Comparison of ENCODE assay signal across 25 cellular contexts in the genomic region with DNA sequence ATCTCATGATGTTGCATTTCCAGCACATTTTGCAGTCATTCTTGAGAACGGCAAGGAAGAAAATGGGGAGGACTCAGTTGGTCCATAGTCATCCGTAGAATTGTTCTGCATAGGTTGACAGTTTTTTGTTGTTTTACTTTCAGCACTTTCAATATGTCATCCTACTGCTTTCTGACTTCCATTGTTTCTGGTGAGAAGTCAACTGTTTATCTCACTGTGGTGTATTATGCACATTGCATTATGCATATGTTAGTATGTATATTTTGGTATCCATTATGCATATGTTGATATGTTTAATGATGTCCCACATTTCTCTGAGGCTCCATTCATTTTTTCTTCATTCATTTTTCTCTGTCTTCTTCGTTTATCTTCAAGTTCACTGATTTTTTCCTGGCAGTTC. TPM values are rescaled to one million over a fixed set of nuclear protein-coding genes. Genes with fewer than 3 reads are reported as not detected.
A peak's percentile ranks its signal among the peaks of the same experiment; 100 is the strongest.
DNase-seq lines count a peak whose midpoint lies in the region; ATAC-seq, FAIRE-seq and TF ChIP-seq lines count a peak whose summit lies in the region.
"Had no signal": no experiment of that assay in that cellular context is flagged by ENCODE, and none has a peak within 500 bp of the region (broad histone marks: within the 10 kb centered on the region; RNA-seq: fewer than 3 reads in every experiment).

No MANE protein-coding gene starts in this region.

- no peak overlapping the region for H3K4me3 ChIP-seq in HepG2 (replicated peaks in 1 of 3; ENCODE audit: insufficient read depth in 1 of 3, low read depth in 2 of 3, low read length in 3 of 3)
- no peak overlapping the region for H3K4me3 ChIP-seq in right lobe of liver
- no peak overlapping the region for H3K4me3 ChIP-seq in HEK293 (ENCODE audit: low read depth, low read length)
- H3K4me3 ChIP-seq in GM12878 = no peak overlapping the region
- no peak overlapping the region for H3K4me3 ChIP-seq in PC-3 (ENCODE audit: low read length)
- H3K4me3 ChIP-seq: A549 had no signal

- in situ Hi-C loops in HepG2 (cut with HindIII; ENCODE audit: extremely low pct_ligation_motif_present, low pct_unique_long_range_greater_than_20kb) (no loop called here), GM12878 (cut with MboI) (no loop called here)

- peaks cover 1% of the 10 kb centered on the region for H3F3A ChIP-seq in PC-3 (ENCODE audit: low read length, unreplicated experiment)

- TF ChIP-seq RAD21 in HepG2 (CRISPR knock-in tag; IDR thresholded peaks at IDR 0.05) (no peak), GM12878 (IDR thresholded peaks at IDR 0.05; ENCODE audit: insufficient read depth, low read depth, low read length) (no peak)

- ATAC-seq in HepG2 (no peak), right lobe of liver (no peak), GM12878 (no peak), GM19463 (IDR thresholded peaks at IDR 0.05; ENCODE audit: unreplicated experiment) (no peak), PC-3 (no peak)
- ATAC-seq: A549 had no signal

- TF ChIP-seq POLR2A in HepG2 (IDR thresholded peaks at IDR 0.05; ENCODE audit: insufficient read depth in 1 of 2, low read depth in 2 of 2, low read length in 2 of 2) (no peak), right lobe of liver (IDR thresholded peaks at IDR 0.05) (no peak), GM12878 (IDR thresholded peaks at IDR 0.05; ENCODE audit: low read depth, low read length) (no peak)

- RAD21 ChIA-PET in GM12878 (lab: Charles Lee; ENCODE audit: unreplicated experiment) = no interaction called here

- H3K36me3 ChIP-seq in HepG2 (replicated peaks in 1 of 2; ENCODE audit: control insufficient read depth in 1 of 2, insufficient read depth in 2 of 2, low read length in 2 of 2) = no peaks in the 10 kb centered on the region
- H3K36me3 ChIP-seq in right lobe of liver = no peaks in the 10 kb centered on the region
- no peaks in the 10 kb centered on the region for H3K36me3 ChIP-seq in HEK293 (ENCODE audit: control insufficient read depth in 2 of 2, insufficient read depth in 1 of 2, low read length in 2 of 2)
- H3K36me3 ChIP-seq in GM12878 (ENCODE audit: control insufficient read depth in 2 of 2, insufficient read depth in 2 of 2, low read length in 1 of 2) = no peaks in the 10 kb centered on the region
- H3K36me3 ChIP-seq in PC-3 (ENCODE audit: low read depth, low read length) = peaks cover 6% of the 10 kb centered on the region; the same call in 1 of the 2 replicates

- H3K79me2 ChIP-seq in HepG2 (ENCODE audit: insufficient read depth, low read length) = no peaks in the 10 kb centered on the region
- H3K79me2 ChIP-seq in GM12878 (ENCODE audit: control insufficient read depth, insufficient read depth, low read length) = no peaks in the 10 kb centered on the region
- peaks cover 31% of the 10 kb centered on the region for H3K79me2 ChIP-seq in PC-3 (ENCODE audit: low read length)

- BruUV-seq in HepG2 (replicated peaks; lab: Mats Ljungman, UMichigan) (no TSS peak), GM12878 (replicated peaks; lab: Mats Ljungman, UMichigan) (no TSS peak), PC-3 (replicated peaks; lab: Mats Ljungman, UMichigan) (no TSS peak)

- TF ChIP-seq EP300 in HepG2 (IDR thresholded peaks at IDR 0.05; ENCODE audit: low read depth in 2 of 2, low read length in 2 of 2) (no peak), HepG2 (CRISPR knock-in tag; IDR thresholded peaks at IDR 0.05; ENCODE audit: borderline replicate concordance) (no peak), GM12878 (IDR thresholded peaks at IDR 0.05; ENCODE audit: borderline replicate concordance in 1 of 2, control insufficient read depth in 1 of 2, low read depth in 2 of 2, low read length in 2 of 2) (no peak)

- TF ChIP-seq CTCF in HepG2 (CRISPR knock-in tag; IDR thresholded peaks at IDR 0.05) (no peak), right lobe of liver (IDR thresholded peaks at IDR 0.05) (no peak), HEK293 (tag by site-specific recombination; IDR thresholded peaks at IDR 0.05) (no peak), GM12878 (IDR thresholded peaks at IDR 0.05 in 2 of 3, conservative IDR thresholded peaks at IDR 0.05 in 1 of 3; ENCODE audit: control insufficient read depth in 2 of 3, extremely low read depth in 1 of 3, insufficient read depth in 1 of 3, low read depth in 3 of 3, low read length in 3 of 3) (no peak), PC-3 (conservative IDR thresholded peaks at IDR 0.05; ENCODE audit: low read depth, low read length) (no peak)

- H3K27ac ChIP-seq in HepG2 (ENCODE audit: extremely low read length, insufficient read depth, low read length) (no peak overlapping the region), right lobe of liver (no peak overlapping the region), HEK293 (ENCODE audit: extremely low read depth, low read depth, low read length) (no peak overlapping the region), GM12878 (ENCODE audit: control insufficient read depth, insufficient read depth) (no peak overlapping the region), PC-3 (ENCODE audit: low read length) (no peak overlapping the region)
- H3K27ac ChIP-seq: A549 had no signal

- H4K20me1 ChIP-seq in HepG2 (ENCODE audit: insufficient read depth, low read length) = no peaks in the 10 kb centered on the region
- H4K20me1 ChIP-seq in GM12878 (ENCODE audit: control insufficient read depth, insufficient read depth) = no peaks in the 10 kb centered on the region
- no peaks in the 10 kb centered on the region for H4K20me1 ChIP-seq in PC-3 (ENCODE audit: low read length)

- intact Hi-C loops in HepG2 (cut with micrococcal nuclease; ENCODE audit: unreplicated experiment) = no loop called here
- intact Hi-C loops in right lobe of liver (cut with DNase I) = no loop called here
- intact Hi-C loops in GM12878 (cut with micrococcal nuclease; ENCODE audit: unreplicated experiment) = no loop called here
- intact Hi-C loops in PC-3 (cut with micrococcal nuclease) = no loop called here

- H3K27me3 ChIP-seq in HepG2 (ENCODE audit: control insufficient read depth in 1 of 2, insufficient read depth in 2 of 2, low read length in 2 of 2) (no peaks in the 10 kb centered on the region; a peak in 1 of 5 replicates), right lobe of liver (no peaks in the 10 kb centered on the region), GM12878 (replicated peaks in 1 of 2; ENCODE audit: control insufficient read depth in 2 of 2, insufficient read depth in 2 of 2, low read length in 1 of 2) (no peaks in the 10 kb centered on the region), PC-3 (ENCODE audit: low read length) (no peaks in the 10 kb centered on the region)

- no peak for DNase-seq in HepG2 (ENCODE audit: low spot score)
- no peak for DNase-seq in right lobe of liver
- DNase-seq in GM12878 (ENCODE audit: low read depth, low spot score) = no peak
- DNase-seq in urothelium cell line (ENCODE audit: low spot score) = no peak
- no peak for DNase-seq in NCI-H2227 (lab: John Stamatoyannopoulos, UW; ENCODE audit: unreplicated experiment)
- DNase-seq in PC-3 = no peak
- DNase-seq: 8988T; ACHN; AML-193; C1 segment of cervical spinal cord; Calu3; CD4-positive, alpha-beta memory T cell; COR-L47; DMS153; EL; GDM1; H7; HCEC 1CT; HFFc6 had no signal

- H3K4me1 ChIP-seq in HepG2 (ENCODE audit: insufficient read depth, low read length) = no peaks in the 10 kb centered on the region
- no peaks in the 10 kb centered on the region for H3K4me1 ChIP-seq in right lobe of liver
- H3K4me1 ChIP-seq in HEK293 (ENCODE audit: control insufficient read depth, insufficient read depth, low read length) = no peaks in the 10 kb centered on the region
- no peaks in the 10 kb centered on the region for H3K4me1 ChIP-seq in GM12878 (ENCODE audit: control insufficient read depth, insufficient read depth, low read length)
- H3K4me1 ChIP-seq in PC-3 (ENCODE audit: insufficient read depth, low read length) = peaks cover 15% of the 10 kb centered on the region

- H3K9ac ChIP-seq in HepG2 (ENCODE audit: insufficient read depth, low read depth, low read length) = no peak overlapping the region
- H3K9ac ChIP-seq in GM12878 (ENCODE audit: control insufficient read depth, insufficient read depth, low read length) = no peak overlapping the region
- no peak overlapping the region for H3K9ac ChIP-seq in PC-3 (ENCODE audit: low read length)

- H3K9me2 ChIP-seq in PC-3 (replicated peaks; ENCODE audit: low read length) = no peaks in the 10 kb centered on the region

- peaks cover 14% of the 10 kb centered on the region for H3K9me3 ChIP-seq in HepG2 (ENCODE audit: low read length)
- no peaks in the 10 kb centered on the region for H3K9me3 ChIP-seq in right lobe of liver
- H3K9me3 ChIP-seq in HEK293 (ENCODE audit: control insufficient read depth, insufficient read depth, low read depth, low read length) = no peaks in the 10 kb centered on the region
- H3K9me3 ChIP-seq in GM12878 (replicated peaks; ENCODE audit: control insufficient read depth, insufficient read depth, low read length) = no peaks in the 10 kb centered on the region; the same call in 2 of the 3 replicates
- H3K9me3 ChIP-seq in PC-3 (ENCODE audit: low read length) = no peaks in the 10 kb centered on the region

- POLR2A ChIA-PET in HepG2 (lab: Yijun Ruan, JAX) (no interaction called here), HEK293 (lab: Yijun Ruan, JAX) (no interaction called here), GM12878 (lab: Charles Lee) (no interaction called here), PC-3 (lab: Charles Lee; ENCODE audit: unreplicated experiment) (no interaction called here)

- SMC1A ChIA-PET in GM12878 (lab: Charles Lee; ENCODE audit: uncharacterized antibody, unreplicated experiment) = no interaction called here

- no peak overlapping the region for H2AFZ ChIP-seq in HepG2 (ENCODE audit: low read length)
- H2AFZ ChIP-seq in GM12878 (ENCODE audit: control insufficient read depth, low read depth, low read length) = no peak overlapping the region
- H2AFZ ChIP-seq in PC-3 (ENCODE audit: low read length) = no peak overlapping the region

- CTCF ChIA-PET in HepG2 (lab: Yijun Ruan, JAX; ENCODE audit: low intra/inter-chr PET ratio, low total read pairs) (no interaction called here), HEK293 (lab: Yijun Ruan, JAX) (interaction anchor here (0.7 kb wide), 1 partner anchor 14 kb away, joined by 3 read pairs; no protein-coding TSS in a partner anchor), GM12878 (lab: Yijun Ruan, JAX) (no interaction called here), PC-3 (lab: Charles Lee) (no interaction called here)

- FAIRE-seq in HepG2 (lab: Jason Lieb, UNC) = no peak
- no peak for FAIRE-seq in GM12878 (lab: Jason Lieb, UNC)
- peak; percentile 79 for FAIRE-seq in urothelium cell line (lab: Jason Lieb, UNC)
- FAIRE-seq: A549, GM12891, GM18507, H1 had no signal

- H3K4me2 ChIP-seq in HepG2 (ENCODE audit: low read depth, low read length) (no peak overlapping the region), GM12878 (ENCODE audit: control insufficient read depth, insufficient read depth) (no peak overlapping the region), PC-3 (ENCODE audit: low read length) (no peak overlapping the region)
- H3K4me2 ChIP-seq: A549 had no signal

- 22% methylated on average over 3 of the region's 3 CpGs for WGBS in HepG2 (ENCODE audit: low lambda C conversion rate)
- 69% methylated on average over 3 of the region's 3 CpGs for WGBS in right lobe of liver (ENCODE audit: insufficient coverage, low coverage, low lambda C conversion rate, missing lambda C conversion rate)
- WGBS in GM12878 (ENCODE audit: insufficient coverage, insufficient replicate concordance, low lambda C conversion rate, missing lambda C conversion rate) = 30% methylated on average over 3 of the region's 3 CpGs

RNA-seq across cellular contexts. Expression of gene ADAMTS16, which starts 10.5 kb away (rescaled TPM):
- total RNA-seq in HepG2 (2016; rRNA removed; fragmentation: Illumina TruSeq; extraction: Trizol) (0.02 and 0.07 TPM in 2 replicates), right lobe of liver (not detected), GM12878 (2014; rRNA removed) (not detected in 2 replicates), GM12878 (2014; rRNA removed; fragmentation: Illumina TruSeq; extraction: Trizol) (not detected in 2 replicates), GM12878 (2021) (0.08 TPM in 1 of 2 replicates, not detected in the other), PC-3 (2014; rRNA removed) (1.7 and 2.0 TPM in 2 replicates)
- not detected in 2 replicates for total RNA-seq in HepG2 (2016; cell fraction: cytosol; rRNA removed; fragmentation: Illumina TruSeq; extraction: Trizol; ENCODE audit: low read depth)
- total RNA-seq in HepG2 (2016; cell fraction: insoluble cytoplasmic fraction; rRNA removed; fragmentation: Illumina TruSeq; extraction: Trizol) = 0.06 TPM in 1 of 2 replicates, not detected in the other
- total RNA-seq in HepG2 (2016; cell fraction: membrane; rRNA removed; fragmentation: Illumina TruSeq; extraction: Trizol) = 0.06 TPM in 1 of 2 replicates, not detected in the other
- 0.12 and 0.31 TPM in 2 replicates for total RNA-seq in HepG2 (2016; cell fraction: nucleus; rRNA removed; fragmentation: Illumina TruSeq; extraction: Trizol)
- polyA plus RNA-seq in HepG2 (2011; rRNA removed) (0.03 and 0.04 TPM in 2 replicates), GM12878 (2011; rRNA removed) (not detected in 2 replicates), GM12878 (2014; fragmentation: Illumina TruSeq; extraction: Trizol) (not detected in 2 replicates), GM12878 (2014; fragmentation: Nextera tagmentation; extraction: Ambion mirVana) (not detected), GM12878 (2014; rRNA removed) (0.04 TPM in 1 of 2 replicates, not detected in the other), GM12878 (2016; fragmentation: Nextera tagmentation; extraction: Ambion mirVana) (not detected)
- 0.03 TPM in 2 replicates for polyA plus RNA-seq in HepG2 (2011; cell fraction: cytosol; rRNA removed)
- 0.08 and 0.14 TPM in 2 replicates for polyA plus RNA-seq in HepG2 (2011; cell fraction: nucleus; rRNA removed)
- 0.16 and 0.47 TPM in 2 replicates for polyA plus RNA-seq in HepG2 (2012)
- polyA plus RNA-seq in HepG2 (2016; cell fraction: cytosol; fragmentation: Illumina TruSeq; extraction: Trizol; ENCODE audit: low read depth) = not detected in 2 replicates
- polyA plus RNA-seq in HepG2 (2016; cell fraction: insoluble cytoplasmic fraction; fragmentation: Illumina TruSeq; extraction: Trizol; ENCODE audit: low read depth) = not detected in 2 replicates
- 0.03 TPM in 1 of 2 replicates, not detected in the other for polyA plus RNA-seq in HepG2 (2016; cell fraction: membrane; fragmentation: Illumina TruSeq; extraction: Trizol; ENCODE audit: low read depth)
- not detected in 2 replicates for polyA plus RNA-seq in HepG2 (2016; cell fraction: nucleus; fragmentation: Illumina TruSeq; extraction: Trizol; ENCODE audit: insufficient read depth, low read depth)
- polyA minus RNA-seq in HepG2 (2011; rRNA and poly(A)+ RNA removed; ENCODE audit: low replicate concordance) = 0.06 and 0.12 TPM in 2 replicates
- not detected in 2 replicates for polyA minus RNA-seq in HepG2 (2011; cell fraction: cytosol; rRNA and poly(A)+ RNA removed)
- polyA minus RNA-seq in HepG2 (2011; cell fraction: nucleus; rRNA and poly(A)+ RNA removed) = 0.26 and 0.37 TPM in 2 replicates
- not detected in 2 replicates for total RNA-seq in GM12878 (2013; cell fraction: nucleolus; rRNA removed)
- 0.24 TPM for polyA plus RNA-seq in GM12878 (2011; ENCODE audit: low read depth)
- not detected in 2 replicates for polyA plus RNA-seq in GM12878 (2011; cell fraction: cytosol; rRNA removed)
- not detected in 2 replicates for polyA plus RNA-seq in GM12878 (2011; cell fraction: nucleus; rRNA removed)
- polyA plus RNA-seq in GM12878 (2012) = 0.19 and 0.42 TPM in 2 replicates
- polyA minus RNA-seq in GM12878 (2011; rRNA and poly(A)+ RNA removed) = not detected in 2 replicates
- polyA minus RNA-seq in GM12878 (2011; cell fraction: cytosol; rRNA and poly(A)+ RNA removed) = not detected in 2 replicates
- not detected in 2 replicates for polyA minus RNA-seq in GM12878 (2011; cell fraction: nucleus; rRNA and poly(A)+ RNA removed)
- total RNA-seq: Calu3; CD4-positive, alpha-beta memory T cell had no signal
- polyA plus RNA-seq: CD4-positive, alpha-beta memory T cell had no signal

Comparison
In these comparisons a context has a peak if more than half of its experiments do, and no peak if none do; other contexts are left out.
1. Of the 63 proteins assayed by ChIP-seq in both HepG2 and HEK293: peak only in HepG2: none; only in HEK293: SETDB1, ZNF510 and ZNF549; in both: none; in neither: 60.